ENCODE assay signal across 8 cellular contexts in genomic region chr19:294819-295686, GRCh38. TPM values are rescaled to one million over a fixed set of nuclear protein-coding genes. Genes with fewer than 3 reads are reported as not detected.
A peak's percentile ranks its signal among the peaks of the same experiment; 100 is the strongest.
DNase-seq lines count a peak whose midpoint lies in the region; ATAC-seq, FAIRE-seq and TF ChIP-seq lines count a peak whose summit lies in the region.

No MANE protein-coding gene starts in this region.

- no peak overlapping the region for H3K9ac ChIP-seq in mammary epithelial cell (ENCODE audit: insufficient read depth, low read length)

- H3K79me2 ChIP-seq in mammary epithelial cell (ENCODE audit: insufficient read depth, low read length): no peaks in the 10 kb centered on the region

- H3K4me2 ChIP-seq in mammary epithelial cell (ENCODE audit: insufficient read depth, low read depth, low read length): peak overlapping the region; percentile 45

- dilution Hi-C loops in mammary epithelial cell (cut with HindIII; ENCODE audit: low sequenced_read_pairs): no loop called here

- no TSS peak for BruUV-seq in mammary epithelial cell (replicated peaks; lab: Mats Ljungman, UMichigan)

- H3K4me3 Mint-ChIP-seq in T-helper 17 cell: peak overlapping the region; percentile 31

- H3K27me3 Mint-ChIP-seq in T-helper 17 cell: peaks cover 40% of the 10 kb centered on the region

- CTCF ChIA-PET in mammary epithelial cell (lab: Charles Lee; ENCODE audit: low non-redundant PET): no interaction called here

- no peak overlapping the region for H3K27ac Mint-ChIP-seq in T-helper 17 cell

- H3K36me3 ChIP-seq in HAP-1 (replicated peaks) (no peaks in the 10 kb centered on the region), mammary epithelial cell (ENCODE audit: insufficient read depth, low read length) (no peaks in the 10 kb centered on the region)

- intact Hi-C loops in mammary epithelial cell (cut with micrococcal nuclease): loop anchor here (5.0 to 10.0 kb wide), 2 partner anchors 47 to 210 kb away; partner anchors contain the start of genes MIER2 and TPGS1

- peaks cover 6% of the 10 kb centered on the region for H3K4me1 ChIP-seq in HAP-1
- peaks cover 14% of the 10 kb centered on the region for H3K4me1 ChIP-seq in mammary epithelial cell (ENCODE audit: insufficient read depth, low read length)

- no peak for FAIRE-seq in H54 (lab: Jason Lieb, UNC)

- peak overlapping the region; percentile 20 for H3K4me3 ChIP-seq in HAP-1
- H3K4me3 ChIP-seq in mammary epithelial cell (replicated peaks in 1 of 3; ENCODE audit: insufficient read depth in 1 of 3, low read depth in 2 of 3, low read length in 3 of 3): peak overlapping the region in 1 of 3 experiments; percentile 7

- no peaks in the 10 kb centered on the region for H3K9me3 ChIP-seq in HAP-1
- no peaks in the 10 kb centered on the region for H3K9me3 ChIP-seq in T-helper 17 cell (ENCODE audit: control insufficient read depth, low read length, poor library complexity, severe bottlenecking)
- no peaks in the 10 kb centered on the region for H3K9me3 ChIP-seq in mammary epithelial cell (replicated peaks; ENCODE audit: insufficient read depth, low read length)

- H4K20me1 ChIP-seq in mammary epithelial cell (ENCODE audit: insufficient read depth, low read length): no peaks in the 10 kb centered on the region

- H3K27ac ChIP-seq in mammary epithelial cell (ENCODE audit: insufficient read depth, low read depth, low read length): no peak overlapping the region

- peak; percentile 63 to 83 for TF ChIP-seq CTCF in mammary epithelial cell (conservative IDR thresholded peaks at IDR 0.05 in 1 of 2, IDR thresholded peaks at IDR 0.05 in 1 of 2; ENCODE audit: extremely low read depth in 1 of 2, insufficient read depth in 1 of 2, low read depth in 1 of 2, low read length in 2 of 2)

- H2AFZ ChIP-seq in mammary epithelial cell (ENCODE audit: low read depth, low read length): no peak overlapping the region

- in situ Hi-C loops in HAP-1 (cut with MboI; ENCODE audit: low sequenced_read_pairs) (no loop called here), mammary epithelial cell (cut with MboI; ENCODE audit: low sequenced_read_pairs in 2 of 2) (no loop called here)

- DNase-seq in AG08396 (ENCODE audit: low spot score) (peak; percentile 81), HAP-1 (ENCODE audit: low spot score in 2 of 2) (peak; percentile 47 to 82), T-helper 17 cell (peak in 1 of 3 donors; percentile 31), mammary epithelial cell (no peak), left kidney (ENCODE audit: low read depth, low spot score) (peak; percentile 70), H54 (ENCODE audit: insufficient read length, low spot score) (no peak)
- DNase-seq in stimulated activated CD8-positive, alpha-beta memory T cell treated with anti-CD3 and anti-CD28 coated beads, Interleukin-12 subunit alpha, Interleukin-12 subunit beta, amount 100 ng/mL, for 24 hours (ENCODE audit: extremely low read depth): peak; percentile 19

- no peak for TF ChIP-seq POLR2A in H54 (IDR thresholded peaks at IDR 0.05; ENCODE audit: low read depth, low read length)

- 7% methylated on average over 23 of the region's 43 CpGs for WGBS in mammary epithelial cell (ENCODE audit: low coverage, missing lambda C conversion rate)

- H3K4me1 Mint-ChIP-seq in T-helper 17 cell: peaks cover 5% of the 10 kb centered on the region

- peak; percentile 66 for ATAC-seq in T-helper 17 cell
- ATAC-seq in HG02970 (IDR thresholded peaks at IDR 0.05; ENCODE audit: low FRiP score, unreplicated experiment): no peak

- H3K27me3 ChIP-seq in HAP-1 (ENCODE audit: low read depth): 0 out of 2 replicates have a peak, but pooled peaks cover 4% of the 10 kb centered on the region
- H3K27me3 ChIP-seq in mammary epithelial cell (ENCODE audit: insufficient read depth, low read length): peaks cover 5% of the 10 kb centered on the region

- no peaks in the 10 kb centered on the region for H3K36me3 Mint-ChIP-seq in T-helper 17 cell (ENCODE audit: low read depth)

RNA-seq across cellular contexts. Expression of gene PLPP2, which starts 3.9 kb away (rescaled TPM):
- total RNA-seq in T-helper 17 cell: 1 to 10 TPM in 1 of 2 donors, under 1 TPM in 1; 0.60 to 2.3 TPM
- total RNA-seq in mammary epithelial cell: 10 to 100 TPM; 12.8 to 42.8 TPM
- 45.7 TPM for polyA plus RNA-seq in mammary epithelial cell
- polyA minus RNA-seq in mammary epithelial cell: 42.9 TPM

RNA-seq across cellular contexts. Expression of gene MIER2, which starts 49.5 kb away (rescaled TPM):
- total RNA-seq in T-helper 17 cell (10 to 100 TPM; 13.1 to 13.8 TPM), mammary epithelial cell (10 to 100 TPM; 17.8 to 41.6 TPM)
- polyA plus RNA-seq in mammary epithelial cell: 18.0 TPM
- 102 TPM for polyA minus RNA-seq in mammary epithelial cell

Comparison
In these comparisons a context has a peak if more than half of its experiments do, and no peak if none do; other contexts are left out.
1. DNase-seq: peak in AG08396 (single experiment), HAP-1 (2 of 2), left kidney (single experiment) and stimulated activated CD8-positive, alpha-beta memory T cell treated with anti-CD3 and anti-CD28 coated beads, Interleukin-12 subunit alpha, Interleukin-12 subunit beta, amount 100 ng/mL, for 24 hours (single experiment); none in mammary epithelial cell (single experiment) and H54 (single experiment).
2. RNA of gene PLPP2, which starts 3.9 kb away (total RNA-seq): 12.8 to 42.8 TPM in mammary epithelial cell; 0.60 to 2.3 TPM in T-helper 17 cell; every median in the first group is over 4 times any median in the second.